ENCODE assay signal across 16 cellular contexts in the genomic region with DNA sequence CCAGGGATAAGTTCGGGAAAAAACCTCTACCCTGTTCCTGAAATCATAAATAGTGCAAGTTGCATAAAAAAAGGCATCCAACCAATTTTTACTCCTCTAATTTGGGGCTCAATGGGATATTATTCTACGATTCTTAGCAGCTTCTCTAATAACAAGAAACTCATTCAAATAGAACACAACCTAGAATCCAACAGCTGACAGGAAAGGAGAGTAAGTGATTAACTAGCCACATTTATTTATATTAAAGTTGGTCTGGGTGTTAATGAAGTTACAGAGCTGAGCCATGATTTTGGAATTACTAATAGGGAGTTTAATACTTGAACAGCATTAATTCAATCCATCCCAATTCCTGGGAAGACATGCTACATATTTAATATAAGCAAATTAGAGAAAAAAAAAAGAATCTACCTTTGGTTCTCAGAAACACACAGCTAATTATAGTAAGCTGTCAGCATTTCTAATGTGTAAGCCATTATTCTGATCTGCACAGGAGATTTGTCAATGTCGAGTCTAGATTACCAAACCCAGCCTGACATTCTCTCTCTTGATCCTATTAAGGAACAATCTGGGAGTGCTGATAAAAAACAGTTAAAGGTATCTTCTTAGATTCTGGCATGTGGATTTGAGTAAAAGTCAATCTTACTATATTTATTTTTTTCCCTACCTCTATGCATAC.
DNase-seq lines count a peak whose midpoint lies in the region; ATAC-seq and TF ChIP-seq lines count a peak whose summit lies in the region.
"Had no signal": no experiment of that assay in that cellular context is flagged by ENCODE, and none has a peak within 500 bp of the region (broad histone marks: within the 10 kb centered on the region; RNA-seq: fewer than 3 reads in every experiment).

No MANE protein-coding gene starts in this region.

- TF ChIP-seq POLR2A in Peyer's patch (IDR thresholded peaks at IDR 0.05), result no peak

- DNase-seq in putamen (ENCODE audit: low spot score), result peak; percentile 26
- DNase-seq in UCSD-AML1 (lab: John Stamatoyannopoulos, UW; ENCODE audit: unreplicated experiment), result no peak
- DNase-seq in Ammon's horn (ENCODE audit: low spot score), result no peak
- no peak for DNase-seq in Peyer's patch
- DNase-seq: activated CD4-positive, alpha-beta T cell treated with anti-CD3 and anti-CD28 coated beads, Interleukin-2, amount 50 U/mL, for 1 hour; amygdala; BE2C; naive B cell; SHP77; stimulated activated CD4-positive, alpha-beta T cell treated with anti-CD3 and anti-CD28 coated beads, Interleukin-2, amount 100 ng/mL, for 48 hours; upper lobe of left lung had no signal

- H3K36me3 ChIP-seq in Peyer's patch, result peaks cover 0 to 47% (median 0%) of the 10 kb centered on the region in 3 donors
- H3K36me3 ChIP-seq: BE2C had no signal

- no peak overlapping the region for H3K27ac ChIP-seq in Peyer's patch
- H3K27ac ChIP-seq: right atrium auricular region, upper lobe of left lung had no signal

- no peaks in the 10 kb centered on the region for H3K4me1 ChIP-seq in Peyer's patch
- H3K4me1 ChIP-seq: BE2C, right atrium auricular region, upper lobe of left lung had no signal

- H3K4me3 ChIP-seq in Peyer's patch, result no peak overlapping the region
- H3K4me3 ChIP-seq: right atrium auricular region, upper lobe of left lung had no signal

- no peaks in the 10 kb centered on the region for H3K27me3 ChIP-seq in Peyer's patch
- H3K27me3 ChIP-seq: BE2C, right atrium auricular region, upper lobe of left lung had no signal

- ATAC-seq in GM19324 (IDR thresholded peaks at IDR 0.05; ENCODE audit: low FRiP score, unreplicated experiment) (peak; percentile 55), HG02763 (IDR thresholded peaks at IDR 0.05; ENCODE audit: unreplicated experiment) (peak; percentile 69), HG03457 (IDR thresholded peaks at IDR 0.05; ENCODE audit: unreplicated experiment) (peak; percentile 84)
- ATAC-seq: left lobe of liver had no signal

- no peak for TF ChIP-seq CTCF in Peyer's patch (IDR thresholded peaks at IDR 0.05)

- H3K9me3 ChIP-seq in Peyer's patch, result no peaks in the 10 kb centered on the region
- H3K9me3 ChIP-seq: BE2C, right atrium auricular region, upper lobe of left lung had no signal
